1 cellular context compared by ENCODE assay signal in the genomic region with DNA sequence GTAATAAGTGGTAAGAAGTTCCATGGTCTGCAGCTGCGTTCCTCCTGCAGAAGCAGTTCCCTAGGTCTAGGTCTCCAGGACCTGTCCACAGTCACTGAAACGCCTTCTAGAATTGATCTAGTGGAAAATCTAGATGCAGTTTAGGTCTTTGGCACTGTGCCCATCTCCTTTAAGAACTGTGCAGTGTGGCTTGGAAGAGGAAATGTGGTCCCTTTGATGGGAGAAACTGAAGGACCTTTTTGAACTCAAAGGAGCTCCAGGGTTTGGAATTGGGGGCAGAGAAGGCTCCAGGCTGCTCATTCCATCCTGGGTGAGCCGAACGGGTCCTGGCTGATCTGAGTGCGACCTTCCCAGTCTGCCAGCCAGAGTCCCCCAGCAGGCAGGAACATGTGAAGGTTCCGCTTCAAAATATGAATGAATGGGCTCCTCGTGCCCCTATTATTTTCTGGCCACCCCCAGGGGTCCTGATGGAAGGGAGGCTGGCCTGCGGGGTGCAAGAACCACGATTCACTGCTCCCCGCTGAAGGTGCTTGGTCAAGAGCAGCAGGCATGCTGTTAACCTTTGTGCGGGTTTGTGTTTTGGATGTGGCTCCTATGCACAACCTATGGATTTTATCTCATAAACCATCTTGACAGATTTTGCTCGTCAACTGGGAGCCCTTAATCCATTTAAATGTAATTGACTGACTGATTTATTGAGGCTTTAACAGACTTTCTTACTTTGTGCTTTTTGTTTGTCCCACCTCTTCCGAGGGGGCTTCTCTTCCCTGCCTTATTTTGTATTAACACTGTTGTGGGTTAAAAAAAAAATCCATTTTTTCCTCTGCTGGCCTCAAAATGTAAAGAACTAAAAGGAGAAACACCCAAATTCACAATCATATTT.
TF ChIP-seq lines count a peak whose summit lies in the region.

No MANE protein-coding gene starts in this region.

TF ChIP-seq in SK-N-SH treated with all-trans-retinoic acid at 6 μM for 48 hours, 23 proteins besides CTCF, POLR2A, EP300 and RAD21 (continued from another document):
- TF ChIP-seq, protein P1, sequence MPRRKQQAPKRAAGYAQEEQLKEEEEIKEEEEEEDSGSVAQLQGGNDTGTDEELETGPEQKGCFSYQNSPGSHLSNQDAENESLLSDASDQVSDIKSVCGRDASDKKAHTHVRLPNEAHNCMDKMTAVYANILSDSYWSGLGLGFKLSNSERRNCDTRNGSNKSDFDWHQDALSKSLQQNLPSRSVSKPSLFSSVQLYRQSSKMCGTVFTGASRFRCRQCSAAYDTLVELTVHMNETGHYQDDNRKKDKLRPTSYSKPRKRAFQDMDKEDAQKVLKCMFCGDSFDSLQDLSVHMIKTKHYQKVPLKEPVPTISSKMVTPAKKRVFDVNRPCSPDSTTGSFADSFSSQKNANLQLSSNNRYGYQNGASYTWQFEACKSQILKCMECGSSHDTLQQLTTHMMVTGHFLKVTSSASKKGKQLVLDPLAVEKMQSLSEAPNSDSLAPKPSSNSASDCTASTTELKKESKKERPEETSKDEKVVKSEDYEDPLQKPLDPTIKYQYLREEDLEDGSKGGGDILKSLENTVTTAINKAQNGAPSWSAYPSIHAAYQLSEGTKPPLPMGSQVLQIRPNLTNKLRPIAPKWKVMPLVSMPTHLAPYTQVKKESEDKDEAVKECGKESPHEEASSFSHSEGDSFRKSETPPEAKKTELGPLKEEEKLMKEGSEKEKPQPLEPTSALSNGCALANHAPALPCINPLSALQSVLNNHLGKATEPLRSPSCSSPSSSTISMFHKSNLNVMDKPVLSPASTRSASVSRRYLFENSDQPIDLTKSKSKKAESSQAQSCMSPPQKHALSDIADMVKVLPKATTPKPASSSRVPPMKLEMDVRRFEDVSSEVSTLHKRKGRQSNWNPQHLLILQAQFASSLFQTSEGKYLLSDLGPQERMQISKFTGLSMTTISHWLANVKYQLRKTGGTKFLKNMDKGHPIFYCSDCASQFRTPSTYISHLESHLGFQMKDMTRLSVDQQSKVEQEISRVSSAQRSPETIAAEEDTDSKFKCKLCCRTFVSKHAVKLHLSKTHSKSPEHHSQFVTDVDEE (CRISPR knock-in tag; IDR thresholded peaks at IDR 0.05): no peak
- no peak for TF ChIP-seq SNAI2 (CRISPR knock-in tag; IDR thresholded peaks at IDR 0.05)
- no peak for TF ChIP-seq ZC3H10 (CRISPR knock-in tag; IDR thresholded peaks at IDR 0.05)
- no peak for TF ChIP-seq CREB5 (CRISPR knock-in tag; IDR thresholded peaks at IDR 0.05; ENCODE audit: low read depth)
- no peak for TF ChIP-seq TOX (CRISPR knock-in tag; IDR thresholded peaks at IDR 0.05; ENCODE audit: borderline replicate concordance)
- TF ChIP-seq RARB (CRISPR knock-in tag; IDR thresholded peaks at IDR 0.05): no peak
- no peak for TF ChIP-seq ARNTL (CRISPR knock-in tag; IDR thresholded peaks at IDR 0.05; ENCODE audit: borderline replicate concordance, low read depth)
- TF ChIP-seq ESRRG (CRISPR knock-in tag; IDR thresholded peaks at IDR 0.05): no peak
- no peak for TF ChIP-seq ZNF70 (CRISPR knock-in tag; IDR thresholded peaks at IDR 0.05)
